In genomic region chr3:189806171-189806951, GRCh38 we compare ENCODE assay signal across 1 cellular context.
TF ChIP-seq lines count a peak whose summit lies in the region.

No MANE protein-coding gene starts in this region.

TF ChIP-seq in H1, 55 proteins besides CTCF, POLR2A, EP300 and RAD21:
- TF ChIP-seq JUN (IDR thresholded peaks at IDR 0.05; ENCODE audit: low read depth, low read length), result no peak
- no peak for TF ChIP-seq SRF (IDR thresholded peaks at IDR 0.05; ENCODE audit: low read depth, low read length)
- TF ChIP-seq RFX5 (IDR thresholded peaks at IDR 0.05; ENCODE audit: borderline replicate concordance, low read depth, low read length), result no peak
- TF ChIP-seq SUZ12 (IDR thresholded peaks at IDR 0.05; ENCODE audit: low read length), result no peak
- TF ChIP-seq HDAC6 (IDR thresholded peaks at IDR 0.05; ENCODE audit: low read depth, low read length), result no peak
- no peak for TF ChIP-seq SP2 (IDR thresholded peaks at IDR 0.05; ENCODE audit: low read length)
- TF ChIP-seq EZH2 (IDR thresholded peaks at IDR 0.05; ENCODE audit: low read depth, low read length, severe bottlenecking), result no peak
- TF ChIP-seq CHD1 (IDR thresholded peaks at IDR 0.05; ENCODE audit: low read depth, low read length), result no peak
- TF ChIP-seq KDM1A (IDR thresholded peaks at IDR 0.05; ENCODE audit: borderline replicate concordance, low read length), result no peak
- TF ChIP-seq KDM5A (IDR thresholded peaks at IDR 0.05; ENCODE audit: low read length), result no peak
- TF ChIP-seq POLR2AphosphoS5 (IDR thresholded peaks at IDR 0.05; ENCODE audit: low read depth, low read length), result no peak
- no peak for TF ChIP-seq CHD2 (IDR thresholded peaks at IDR 0.05; ENCODE audit: low read length)
- no peak for TF ChIP-seq BACH1 (IDR thresholded peaks at IDR 0.05; ENCODE audit: low read length)
- TF ChIP-seq TEAD4 (IDR thresholded peaks at IDR 0.05; ENCODE audit: low read depth, low read length), result peak; percentile 43; the same call in 1 of the 2 replicates
- TF ChIP-seq POU5F1 (IDR thresholded peaks at IDR 0.05; ENCODE audit: low read depth, low read length), result no peak
- TF ChIP-seq RNF2 (IDR thresholded peaks at IDR 0.05; ENCODE audit: borderline replicate concordance, low read depth, low read length, missing control alignments, poor library complexity, severe bottlenecking), result no peak
- TF ChIP-seq BRCA1 (IDR thresholded peaks at IDR 0.05; ENCODE audit: low read depth, low read length), result no peak
- TF ChIP-seq SIX5 (IDR thresholded peaks at IDR 0.05; ENCODE audit: low read depth, low read length), result no peak
- no peak for TF ChIP-seq ATF3 (IDR thresholded peaks at IDR 0.05; ENCODE audit: insufficient read depth, low read depth, low read length)
- no peak for TF ChIP-seq USF2 (IDR thresholded peaks at IDR 0.05; ENCODE audit: low read length)
- TF ChIP-seq TCF12 (IDR thresholded peaks at IDR 0.05; ENCODE audit: low read depth, low read length), result 0 out of 2 replicates have a peak, but pooled peaks have one; percentile 14
- no peak for TF ChIP-seq ATF2 (IDR thresholded peaks at IDR 0.05; ENCODE audit: low read length)
- no peak for TF ChIP-seq SP4 (IDR thresholded peaks at IDR 0.05; ENCODE audit: low read length)
- no peak for TF ChIP-seq JUND (IDR thresholded peaks at IDR 0.05; ENCODE audit: low read length)
- TF ChIP-seq SIN3A (conservative IDR thresholded peaks at IDR 0.05 in 1 of 2, IDR thresholded peaks at IDR 0.05 in 1 of 2; ENCODE audit: low read depth in 1 of 2, low read length in 2 of 2), result no peak
- TF ChIP-seq MAFK (IDR thresholded peaks at IDR 0.05; ENCODE audit: low read depth, low read length), result no peak
- TF ChIP-seq GABPA (IDR thresholded peaks at IDR 0.05; ENCODE audit: borderline replicate concordance, insufficient read depth, low read length), result no peak
- TF ChIP-seq SP1 (IDR thresholded peaks at IDR 0.05; ENCODE audit: low read depth, low read length), result no peak
- no peak for TF ChIP-seq EGR1 (IDR thresholded peaks at IDR 0.05; ENCODE audit: borderline replicate concordance, low read depth, low read length)
- TF ChIP-seq KDM4A (IDR thresholded peaks at IDR 0.05; ENCODE audit: low read depth, low read length, severe bottlenecking), result no peak
- no peak for TF ChIP-seq SAP30 (IDR thresholded peaks at IDR 0.05; ENCODE audit: insufficient read depth, insufficient replicate concordance, low read length)
- no peak for TF ChIP-seq ZNF274 (IDR thresholded peaks at IDR 0.05; ENCODE audit: borderline replicate concordance, extremely low read depth, low read length)
- peak; percentile 53 for TF ChIP-seq NANOG (IDR thresholded peaks at IDR 0.05; ENCODE audit: insufficient read depth, low read depth, low read length, poor library complexity, severe bottlenecking)
- TF ChIP-seq TBP (IDR thresholded peaks at IDR 0.05; ENCODE audit: low read depth, low read length), result no peak
- TF ChIP-seq MAX (IDR thresholded peaks at IDR 0.05), result peak; percentile 88
- TF ChIP-seq CBX8 (IDR thresholded peaks at IDR 0.05; ENCODE audit: borderline replicate concordance, low read depth, low read length), result no peak
- peak; percentile 60 for TF ChIP-seq CHD7 (IDR thresholded peaks at IDR 0.05; ENCODE audit: insufficient replicate concordance, low read length)
- TF ChIP-seq E2F6 (IDR thresholded peaks at IDR 0.05), result peak; percentile 77; the same call in 1 of the 2 replicates
- TF ChIP-seq CREB1 (IDR thresholded peaks at IDR 0.05), result no peak
- no peak for TF ChIP-seq TAF1 (IDR thresholded peaks at IDR 0.05; ENCODE audit: low read depth, low read length)
- TF ChIP-seq TAF7 (optimal IDR thresholded peaks at IDR 0.05; ENCODE audit: borderline replicate concordance, low read depth, low read length), result no peak
- TF ChIP-seq ASH2L (IDR thresholded peaks at IDR 0.05; ENCODE audit: low read length), result peak; percentile 30
- no peak for TF ChIP-seq HDAC2 (IDR thresholded peaks at IDR 0.05; ENCODE audit: borderline replicate concordance in 1 of 2, low read depth in 2 of 2, low read length in 2 of 2)
- no peak for TF ChIP-seq SIRT6 (IDR thresholded peaks at IDR 0.05; ENCODE audit: low read length)
- TF ChIP-seq PHF8 (conservative IDR thresholded peaks at IDR 0.05; ENCODE audit: low read depth, low read length), result no peak
- no peak for TF ChIP-seq RXRA (IDR thresholded peaks at IDR 0.05; ENCODE audit: insufficient read depth, low read depth, low read length)
- TF ChIP-seq GTF2F1 (IDR thresholded peaks at IDR 0.05; ENCODE audit: borderline replicate concordance, low read depth, low read length), result no peak
- no peak for TF ChIP-seq NRF1 (IDR thresholded peaks at IDR 0.05; ENCODE audit: low read depth, low read length)
TF ChIP-seq in H1: peak in this region for 7.
